Comparison of ENCODE assay signal across 20 cellular contexts in the genomic region with DNA sequence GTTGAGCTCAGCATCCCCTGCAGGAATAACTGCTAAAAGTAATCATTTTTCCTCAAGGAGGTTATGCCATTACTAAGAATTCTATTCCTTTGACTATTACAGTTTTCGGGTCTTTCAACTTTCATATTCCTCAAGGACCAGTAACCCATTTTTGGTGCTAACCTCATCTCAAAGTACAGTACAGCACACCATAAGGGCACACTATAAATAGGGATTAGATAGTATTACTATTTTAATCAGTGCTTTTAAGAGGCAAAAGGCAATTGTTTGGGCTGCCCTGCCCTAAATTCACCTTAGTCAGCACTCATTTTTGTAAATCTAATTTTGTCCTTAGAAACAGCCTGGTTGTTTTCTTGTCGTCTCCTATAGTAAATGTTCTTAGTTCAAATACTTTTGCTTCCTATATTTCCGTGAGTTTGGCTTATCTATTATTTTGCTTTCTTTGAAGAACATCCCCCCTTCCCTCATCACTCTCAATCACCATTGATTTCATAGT. TPM values are rescaled to one million over a fixed set of nuclear protein-coding genes. Genes with fewer than 3 reads are reported as not detected.
DNase-seq lines count a peak whose midpoint lies in the region; ATAC-seq, FAIRE-seq and TF ChIP-seq lines count a peak whose summit lies in the region.
"Had no signal": no experiment of that assay in that cellular context is flagged by ENCODE, and none has a peak within 500 bp of the region (broad histone marks: within the 10 kb centered on the region; RNA-seq: fewer than 3 reads in every experiment).

No MANE protein-coding gene starts in this region.

- TF ChIP-seq POLR2A in A549 (IDR thresholded peaks at IDR 0.05; ENCODE audit: low read length) (no peak), gastrocnemius medialis (IDR thresholded peaks at IDR 0.05) (no peak)

- POLR2A ChIA-PET in A549 (lab: Yijun Ruan, JAX) = no interaction called here

- in situ Hi-C loops in gastrocnemius medialis (cut with MboI; ENCODE audit: low sequenced_read_pairs in 4 of 4) = no loop called here

- CTCF ChIA-PET in A549 (lab: Yijun Ruan, JAX) = interaction anchor here (0.8 to 1.8 kb wide), 5 partner anchors 11 to 309 kb away, joined by 3 to 4 read pairs (median 4); no protein-coding TSS in a partner anchor

- H3K4me3 ChIP-seq in A549 = no peak overlapping the region
- H3K4me3 ChIP-seq in ascending aorta = no peak overlapping the region
- no peak overlapping the region for H3K4me3 ChIP-seq in gastrocnemius medialis
- H3K4me3 ChIP-seq: Peyer's patch had no signal

- DNase-seq in A549 (ENCODE audit: low read depth in 1 of 2, low spot score in 1 of 2) (no peak), ascending aorta (ENCODE audit: low spot score in 2 of 2) (no peak), left cardiac atrium (no peak), gastrocnemius medialis (no peak), amygdala (lab: John Stamatoyannopoulos, UW) (no peak), NCI-H146 treated with DMSO at 0.1 percent for 48 hours (lab: John Stamatoyannopoulos, UW; ENCODE audit: unreplicated experiment) (no peak), dedifferentiated amniotic fluid mesenchymal stem cell (ENCODE audit: extremely low spot score) (no peak)
- DNase-seq in activated CD4-positive, CD25-positive, alpha-beta regulatory T cell (lab: John Stamatoyannopoulos, UW) = no peak
- DNase-seq: KBM-7, NCI-H1092, NCI-H1436 treated with DMSO at 0.1 percent for 48 hours, NCI-H2029, NCI-H226, NCI-H510A treated with DMSO at 0.1 percent for 48 hours, NCI-H748 treated with DMSO at 0.1 percent for 48 hours, Peyer's patch had no signal

- H3K4me2 ChIP-seq in A549 = no peak overlapping the region

- 87% methylated on average over 3 of the region's 3 CpGs for WGBS in A549 (ENCODE audit: missing lambda C conversion rate)

- FAIRE-seq in A549 (lab: Jason Lieb, UNC) = no peak
- FAIRE-seq: A204.1, G401.6, GM12892, GM19239 had no signal

- no peak for TF ChIP-seq EP300 in A549 (IDR thresholded peaks at IDR 0.05)

- ATAC-seq in A549 (no peak), left cardiac atrium (peak; percentile 49 to 57), gastrocnemius medialis (peak in 1 of 2 donors; percentile 39)

- TF ChIP-seq RAD21 in A549 (conservative IDR thresholded peaks at IDR 0.05 in 1 of 2, IDR thresholded peaks at IDR 0.05 in 1 of 2) = no peak

- TF ChIP-seq CTCF in A549 (IDR thresholded peaks at IDR 0.05) (no peak), ascending aorta (IDR thresholded peaks at IDR 0.05) (no peak), gastrocnemius medialis (IDR thresholded peaks at IDR 0.05 in 4 of 5, conservative IDR thresholded peaks at IDR 0.05 in 1 of 5) (no peak)

- H3K27ac ChIP-seq in A549 = no peak overlapping the region
- peak overlapping the region; percentile 38 to 74 for H3K27ac ChIP-seq in ascending aorta
- peak overlapping the region in 3 of 4 donors; percentile 5 to 20 (median 5) for H3K27ac ChIP-seq in gastrocnemius medialis
- H3K27ac ChIP-seq: Peyer's patch had no signal

- H3K4me1 ChIP-seq in A549 = no peaks in the 10 kb centered on the region; the same call in 2 of the 3 replicates
- H3K4me1 ChIP-seq in ascending aorta = peaks cover 0 to 13% of the 10 kb centered on the region in 2 donors
- H3K4me1 ChIP-seq in gastrocnemius medialis = peaks cover 15 to 16% of the 10 kb centered on the region in 2 donors
- H3K4me1 ChIP-seq: Peyer's patch had no signal

- H3K27me3 ChIP-seq in ascending aorta (no peaks in the 10 kb centered on the region), gastrocnemius medialis (no peaks in the 10 kb centered on the region)
- H3K27me3 ChIP-seq: Peyer's patch had no signal

- H3K9me3 ChIP-seq in A549 = no peaks in the 10 kb centered on the region
- no peaks in the 10 kb centered on the region for H3K9me3 ChIP-seq in ascending aorta
- no peaks in the 10 kb centered on the region for H3K9me3 ChIP-seq in gastrocnemius medialis
- H3K9me3 ChIP-seq: Peyer's patch had no signal

- no peaks in the 10 kb centered on the region for H3K36me3 ChIP-seq in ascending aorta
- H3K36me3 ChIP-seq in gastrocnemius medialis = no peaks in the 10 kb centered on the region
- H3K36me3 ChIP-seq: Peyer's patch had no signal

- intact Hi-C loops in ascending aorta (cut with DNase I) (no loop called here), left cardiac atrium (cut with DNase I) (no loop called here), gastrocnemius medialis (cut with DNase I; ENCODE audit: low total_unique reads) (no loop called here)

TF ChIP-seq in A549, 52 proteins besides CTCF, POLR2A, EP300 and RAD21:
- TF ChIP-seq MAFK (IDR thresholded peaks at IDR 0.05; ENCODE audit: partially characterized antibody) (peak; percentile 59), ESRRA (IDR thresholded peaks at IDR 0.05; ENCODE audit: borderline replicate concordance, low read length) (no peak)
TF ChIP-seq in A549: peak in this region for 1.

RNA-seq across cellular contexts. Expression of a gene that starts 13.6 kb away (rescaled TPM):
- polyA plus RNA-seq in A549 (2011; rRNA removed) (5.1 and 6.0 TPM in 2 replicates), A549 (2017; fragmentation: RNase III; extraction: RNeasy Plus Mini Kit Qiagen cat#74134 plus additional on column Dnase treatment) (2.9 to 3.4 TPM (median 3.0 TPM) in 3 replicates)
- 2.8 and 2.9 TPM in 2 replicates for polyA plus RNA-seq in A549 (2012; cell fraction: cytosol; rRNA removed)
- polyA plus RNA-seq in A549 (2012; cell fraction: nucleus; rRNA removed) = 6.5 and 12.9 TPM in 2 replicates
- 9.4 and 9.9 TPM in 2 replicates for polyA minus RNA-seq in A549 (2011; rRNA and poly(A)+ RNA removed)
- total RNA-seq in ascending aorta (162 TPM), left cardiac atrium (10 to 100 TPM; 10.0 to 11.2 TPM), gastrocnemius medialis (1 to 10 TPM; 2.5 to 5.7 (median 3.0) TPM)

Comparison
In these comparisons a context has a peak if more than half of its experiments do, and no peak if none do; other contexts are left out.
1. ATAC-seq: peak in left cardiac atrium (2 of 2); none in A549 (0 of 2).
2. H3K27ac ChIP-seq: peak in ascending aorta (2 of 2) and gastrocnemius medialis (3 of 4); none in A549 (0 of 2).
3. RNA of a gene that starts 13.6 kb away (total RNA-seq): 162 TPM in ascending aorta (single experiment); 10.0 to 11.2 TPM in left cardiac atrium and 2.5 to 5.7 TPM in gastrocnemius medialis; every median in the first group is over 10 times any median in the second.